In the genomic region with DNA sequence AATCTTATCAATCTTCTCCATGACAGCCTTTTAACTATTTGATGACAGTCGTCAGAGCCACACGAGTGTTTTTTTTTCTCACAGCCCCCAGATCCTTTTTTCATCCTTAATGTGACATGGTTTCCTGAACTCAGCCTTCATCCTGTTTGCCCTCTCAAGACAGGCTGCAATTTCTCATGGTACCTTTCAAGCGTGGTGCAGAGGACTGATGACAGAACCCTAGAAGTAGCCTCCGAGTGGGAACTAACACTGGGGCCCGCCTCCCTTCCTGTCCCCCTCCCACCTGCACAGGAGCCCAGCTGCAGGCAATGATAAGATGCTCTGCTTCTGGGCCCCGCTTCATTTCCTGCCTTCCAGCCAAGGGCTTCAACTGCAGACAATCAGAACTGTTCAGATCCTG, we compare ENCODE assay signal across 1 cellular context.
TF ChIP-seq lines count a peak whose summit lies in the region.

No MANE protein-coding gene starts in this region.

TF ChIP-seq in K562, 482 proteins besides CTCF, POLR2A, EP300 and RAD21 (continued from another document and continues in another):
- TF ChIP-seq RREB1 (CRISPR knock-in tag; IDR thresholded peaks at IDR 0.05) (no peak), ZNF707 (CRISPR knock-in tag; conservative IDR thresholded peaks at IDR 0.05) (no peak), BCOR (IDR thresholded peaks at IDR 0.05) (0 out of 2 replicates have a peak, but pooled peaks have one; percentile 20), HDGF (IDR thresholded peaks at IDR 0.05) (no peak), SMAD1 (IDR thresholded peaks at IDR 0.05; ENCODE audit: low read depth, low read length, partially characterized antibody) (no peak), FOXK2 (conservative IDR thresholded peaks at IDR 0.05 in 1 of 2, IDR thresholded peaks at IDR 0.05 in 1 of 2; ENCODE audit: low read depth in 2 of 2) (no peak), SRSF7 (optimal IDR thresholded peaks at IDR 0.05; ENCODE audit: low read depth, low read length) (no peak), NFXL1 (CRISPR knock-in tag; IDR thresholded peaks at IDR 0.05) (no peak), HOMEZ (CRISPR knock-in tag; IDR thresholded peaks at IDR 0.05) (no peak), MYC (IDR thresholded peaks at IDR 0.05; ENCODE audit: low read depth, low read length) (no peak), MYC (CRISPR knock-in tag; IDR thresholded peaks at IDR 0.05; ENCODE audit: borderline replicate concordance, low read depth) (no peak), E4F1 (CRISPR knock-in tag; IDR thresholded peaks at IDR 0.05; ENCODE audit: borderline replicate concordance) (no peak), GATAD2A (IDR thresholded peaks at IDR 0.05) (peak; percentile 52; the same call in 1 of the 2 replicates), SMARCA4 (IDR thresholded peaks at IDR 0.05) (peak; percentile 91), BACH1 (tag; IDR thresholded peaks at IDR 0.05) (no peak), KDM5B (IDR thresholded peaks at IDR 0.05; ENCODE audit: insufficient replicate concordance, low read depth, low read length) (no peak), ZNF263 (CRISPR knock-in tag; IDR thresholded peaks at IDR 0.05; ENCODE audit: borderline replicate concordance) (no peak), KLF1 (tag; IDR thresholded peaks at IDR 0.05) (0 out of 2 replicates have a peak, but pooled peaks have one; percentile 21)
- TF ChIP-seq, protein P1, sequence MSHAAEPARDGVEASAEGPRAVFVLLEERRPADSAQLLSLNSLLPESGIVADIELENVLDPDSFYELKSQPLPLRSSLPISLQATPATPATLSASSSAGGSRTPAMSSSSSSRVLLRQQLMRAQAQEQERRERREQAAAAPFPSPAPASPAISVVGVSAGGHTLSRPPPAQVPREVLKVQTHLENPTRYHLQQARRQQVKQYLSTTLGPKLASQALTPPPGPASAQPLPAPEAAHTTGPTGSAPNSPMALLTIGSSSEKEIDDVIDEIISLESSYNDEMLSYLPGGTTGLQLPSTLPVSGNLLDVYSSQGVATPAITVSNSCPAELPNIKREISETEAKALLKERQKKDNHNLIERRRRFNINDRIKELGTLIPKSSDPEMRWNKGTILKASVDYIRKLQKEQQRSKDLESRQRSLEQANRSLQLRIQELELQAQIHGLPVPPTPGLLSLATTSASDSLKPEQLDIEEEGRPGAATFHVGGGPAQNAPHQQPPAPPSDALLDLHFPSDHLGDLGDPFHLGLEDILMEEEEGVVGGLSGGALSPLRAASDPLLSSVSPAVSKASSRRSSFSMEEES (CRISPR knock-in tag; IDR thresholded peaks at IDR 0.05), result no peak
- TF ChIP-seq, protein P2, sequence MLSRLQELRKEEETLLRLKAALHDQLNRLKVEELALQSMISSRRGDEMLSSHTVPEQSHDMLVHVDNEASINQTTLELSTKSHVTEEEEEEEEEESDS (CRISPR knock-in tag; IDR thresholded peaks at IDR 0.05), result no peak
- TF ChIP-seq, protein P3, sequence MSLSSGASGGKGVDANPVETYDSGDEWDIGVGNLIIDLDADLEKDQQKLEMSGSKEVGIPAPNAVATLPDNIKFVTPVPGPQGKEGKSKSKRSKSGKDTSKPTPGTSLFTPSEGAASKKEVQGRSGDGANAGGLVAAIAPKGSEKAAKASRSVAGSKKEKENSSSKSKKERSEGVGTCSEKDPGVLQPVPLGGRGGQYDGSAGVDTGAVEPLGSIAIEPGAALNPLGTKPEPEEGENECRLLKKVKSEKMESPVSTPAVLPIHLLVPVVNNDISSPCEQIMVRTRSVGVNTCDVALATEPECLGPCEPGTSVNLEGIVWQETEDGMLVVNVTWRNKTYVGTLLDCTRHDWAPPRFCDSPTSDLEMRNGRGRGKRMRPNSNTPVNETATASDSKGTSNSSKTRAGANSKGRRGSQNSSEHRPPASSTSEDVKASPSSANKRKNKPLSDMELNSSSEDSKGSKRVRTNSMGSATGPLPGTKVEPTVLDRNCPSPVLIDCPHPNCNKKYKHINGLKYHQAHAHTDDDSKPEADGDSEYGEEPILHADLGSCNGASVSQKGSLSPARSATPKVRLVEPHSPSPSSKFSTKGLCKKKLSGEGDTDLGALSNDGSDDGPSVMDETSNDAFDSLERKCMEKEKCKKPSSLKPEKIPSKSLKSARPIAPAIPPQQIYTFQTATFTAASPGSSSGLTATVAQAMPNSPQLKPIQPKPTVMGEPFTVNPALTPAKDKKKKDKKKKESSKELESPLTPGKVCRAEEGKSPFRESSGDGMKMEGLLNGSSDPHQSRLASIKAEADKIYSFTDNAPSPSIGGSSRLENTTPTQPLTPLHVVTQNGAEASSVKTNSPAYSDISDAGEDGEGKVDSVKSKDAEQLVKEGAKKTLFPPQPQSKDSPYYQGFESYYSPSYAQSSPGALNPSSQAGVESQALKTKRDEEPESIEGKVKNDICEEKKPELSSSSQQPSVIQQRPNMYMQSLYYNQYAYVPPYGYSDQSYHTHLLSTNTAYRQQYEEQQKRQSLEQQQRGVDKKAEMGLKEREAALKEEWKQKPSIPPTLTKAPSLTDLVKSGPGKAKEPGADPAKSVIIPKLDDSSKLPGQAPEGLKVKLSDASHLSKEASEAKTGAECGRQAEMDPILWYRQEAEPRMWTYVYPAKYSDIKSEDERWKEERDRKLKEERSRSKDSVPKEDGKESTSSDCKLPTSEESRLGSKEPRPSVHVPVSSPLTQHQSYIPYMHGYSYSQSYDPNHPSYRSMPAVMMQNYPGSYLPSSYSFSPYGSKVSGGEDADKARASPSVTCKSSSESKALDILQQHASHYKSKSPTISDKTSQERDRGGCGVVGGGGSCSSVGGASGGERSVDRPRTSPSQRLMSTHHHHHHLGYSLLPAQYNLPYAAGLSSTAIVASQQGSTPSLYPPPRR (CRISPR knock-in tag; IDR thresholded peaks at IDR 0.05; ENCODE audit: borderline replicate concordance), result no peak
- TF ChIP-seq, protein P4, sequence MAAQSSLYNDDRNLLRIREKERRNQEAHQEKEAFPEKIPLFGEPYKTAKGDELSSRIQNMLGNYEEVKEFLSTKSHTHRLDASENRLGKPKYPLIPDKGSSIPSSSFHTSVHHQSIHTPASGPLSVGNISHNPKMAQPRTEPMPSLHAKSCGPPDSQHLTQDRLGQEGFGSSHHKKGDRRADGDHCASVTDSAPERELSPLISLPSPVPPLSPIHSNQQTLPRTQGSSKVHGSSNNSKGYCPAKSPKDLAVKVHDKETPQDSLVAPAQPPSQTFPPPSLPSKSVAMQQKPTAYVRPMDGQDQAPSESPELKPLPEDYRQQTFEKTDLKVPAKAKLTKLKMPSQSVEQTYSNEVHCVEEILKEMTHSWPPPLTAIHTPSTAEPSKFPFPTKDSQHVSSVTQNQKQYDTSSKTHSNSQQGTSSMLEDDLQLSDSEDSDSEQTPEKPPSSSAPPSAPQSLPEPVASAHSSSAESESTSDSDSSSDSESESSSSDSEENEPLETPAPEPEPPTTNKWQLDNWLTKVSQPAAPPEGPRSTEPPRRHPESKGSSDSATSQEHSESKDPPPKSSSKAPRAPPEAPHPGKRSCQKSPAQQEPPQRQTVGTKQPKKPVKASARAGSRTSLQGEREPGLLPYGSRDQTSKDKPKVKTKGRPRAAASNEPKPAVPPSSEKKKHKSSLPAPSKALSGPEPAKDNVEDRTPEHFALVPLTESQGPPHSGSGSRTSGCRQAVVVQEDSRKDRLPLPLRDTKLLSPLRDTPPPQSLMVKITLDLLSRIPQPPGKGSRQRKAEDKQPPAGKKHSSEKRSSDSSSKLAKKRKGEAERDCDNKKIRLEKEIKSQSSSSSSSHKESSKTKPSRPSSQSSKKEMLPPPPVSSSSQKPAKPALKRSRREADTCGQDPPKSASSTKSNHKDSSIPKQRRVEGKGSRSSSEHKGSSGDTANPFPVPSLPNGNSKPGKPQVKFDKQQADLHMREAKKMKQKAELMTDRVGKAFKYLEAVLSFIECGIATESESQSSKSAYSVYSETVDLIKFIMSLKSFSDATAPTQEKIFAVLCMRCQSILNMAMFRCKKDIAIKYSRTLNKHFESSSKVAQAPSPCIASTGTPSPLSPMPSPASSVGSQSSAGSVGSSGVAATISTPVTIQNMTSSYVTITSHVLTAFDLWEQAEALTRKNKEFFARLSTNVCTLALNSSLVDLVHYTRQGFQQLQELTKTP (IDR thresholded peaks at IDR 0.05; ENCODE audit: low read depth in 1 of 2, partially characterized antibody in 2 of 2), result no peak
- TF ChIP-seq, protein P5, sequence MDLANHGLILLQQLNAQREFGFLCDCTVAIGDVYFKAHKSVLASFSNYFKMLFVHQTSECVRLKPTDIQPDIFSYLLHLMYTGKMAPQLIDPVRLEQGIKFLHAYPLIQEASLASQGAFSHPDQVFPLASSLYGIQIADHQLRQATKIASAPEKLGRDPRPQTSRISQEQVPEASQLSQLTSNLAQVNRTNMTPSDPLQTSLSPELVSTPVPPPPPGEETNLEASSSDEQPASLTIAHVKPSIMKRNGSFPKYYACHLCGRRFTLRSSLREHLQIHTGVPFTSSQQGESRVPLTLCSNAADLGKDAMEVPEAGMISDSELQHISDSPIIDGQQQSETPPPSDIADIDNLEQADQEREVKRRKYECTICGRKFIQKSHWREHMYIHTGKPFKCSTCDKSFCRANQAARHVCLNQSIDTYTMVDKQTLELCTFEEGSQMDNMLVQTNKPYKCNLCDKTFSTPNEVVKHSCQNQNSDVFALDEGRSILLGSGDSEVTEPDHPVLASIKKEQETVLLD (IDR thresholded peaks at IDR 0.05), result no peak
- TF ChIP-seq, protein P6, sequence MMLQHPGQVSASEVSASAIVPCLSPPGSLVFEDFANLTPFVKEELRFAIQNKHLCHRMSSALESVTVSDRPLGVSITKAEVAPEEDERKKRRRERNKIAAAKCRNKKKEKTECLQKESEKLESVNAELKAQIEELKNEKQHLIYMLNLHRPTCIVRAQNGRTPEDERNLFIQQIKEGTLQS (IDR thresholded peaks at IDR 0.05), result no peak
- TF ChIP-seq, protein P6 (CRISPR knock-in tag; conservative IDR thresholded peaks at IDR 0.05), result no peak
- TF ChIP-seq, protein P7, sequence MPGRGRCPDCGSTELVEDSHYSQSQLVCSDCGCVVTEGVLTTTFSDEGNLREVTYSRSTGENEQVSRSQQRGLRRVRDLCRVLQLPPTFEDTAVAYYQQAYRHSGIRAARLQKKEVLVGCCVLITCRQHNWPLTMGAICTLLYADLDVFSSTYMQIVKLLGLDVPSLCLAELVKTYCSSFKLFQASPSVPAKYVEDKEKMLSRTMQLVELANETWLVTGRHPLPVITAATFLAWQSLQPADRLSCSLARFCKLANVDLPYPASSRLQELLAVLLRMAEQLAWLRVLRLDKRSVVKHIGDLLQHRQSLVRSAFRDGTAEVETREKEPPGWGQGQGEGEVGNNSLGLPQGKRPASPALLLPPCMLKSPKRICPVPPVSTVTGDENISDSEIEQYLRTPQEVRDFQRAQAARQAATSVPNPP (IDR thresholded peaks at IDR 0.05; ENCODE audit: borderline replicate concordance, insufficient read depth, insufficient read length), result no peak
